Comparison of ENCODE assay signal across 14 cellular contexts in genomic region chr11:69587454-69588081, GRCh38. TPM values are rescaled to one million over a fixed set of nuclear protein-coding genes. Genes with fewer than 3 reads are reported as not detected.
DNase-seq lines count a peak whose midpoint lies in the region; ATAC-seq, FAIRE-seq and TF ChIP-seq lines count a peak whose summit lies in the region.
"Had no signal": no experiment of that assay in that cellular context is flagged by ENCODE, and none has a peak within 500 bp of the region (broad histone marks: within the 10 kb centered on the region; RNA-seq: fewer than 3 reads in every experiment).

No MANE protein-coding gene starts in this region.

- no peak overlapping the region; a peak in 1 of 7 replicates for H3K27ac Mint-ChIP-seq in H9
- H3K27ac Mint-ChIP-seq: activated naive CD8-positive, alpha-beta T cell treated with anti-CD3 and anti-CD28 coated beads, Interleukin-2, amount 10 ng/mL, durations not matched to agents 7 days and 5 days; effector memory CD8-positive, alpha-beta T cell; T-cell had no signal

- no peaks in the 10 kb centered on the region for H3K36me3 Mint-ChIP-seq in H9 (ENCODE audit: insufficient read depth in 1 of 3, low read depth in 3 of 3)
- H3K36me3 Mint-ChIP-seq: activated naive CD8-positive, alpha-beta T cell treated with anti-CD3 and anti-CD28 coated beads, Interleukin-2, amount 10 ng/mL, durations not matched to agents 7 days and 5 days; naive B cell; T-cell had no signal

- DNase-seq in H9 (no peak), SK-N-SH (no peak), fibroblast of pulmonary artery (ENCODE audit: low read depth) (peak; percentile 39), NCI-H2107 (lab: John Stamatoyannopoulos, UW) (no peak), GM12891 (ENCODE audit: insufficient read length, low spot score) (no peak)
- DNase-seq: activated naive CD8-positive, alpha-beta T cell treated with anti-CD3 and anti-CD28 coated beads, Interleukin-2, amount 10 ng/mL, durations not matched to agents 7 days and 5 days; effector memory CD8-positive, alpha-beta T cell; naive B cell; NCI-H1092 treated with DMSO at 0.1 percent for 48 hours; spleen; T-cell had no signal

- H3K4me2 ChIP-seq in H9 (ENCODE audit: insufficient read depth, insufficient read length, low read length), result no peak overlapping the region
- peak overlapping the region; percentile 58 for H3K4me2 ChIP-seq in SK-N-SH
- H3K4me2 ChIP-seq in skeletal muscle satellite cell (ENCODE audit: low read length), result peak overlapping the region; percentile 52

- POLR2A ChIA-PET in SK-N-SH (lab: Yijun Ruan, JAX), result no interaction called here

- H3T11ph ChIP-seq in H9 (ENCODE audit: low read length), result no peak overlapping the region

- H2BK15ac ChIP-seq in H9 (ENCODE audit: low read depth, low read length), result no peak overlapping the region

- no peaks in the 10 kb centered on the region for H3K4me1 Mint-ChIP-seq in H9
- H3K4me1 Mint-ChIP-seq: activated naive CD8-positive, alpha-beta T cell treated with anti-CD3 and anti-CD28 coated beads, Interleukin-2, amount 10 ng/mL, durations not matched to agents 7 days and 5 days; naive B cell; T-cell had no signal

- H2BK12ac ChIP-seq in H9 (ENCODE audit: insufficient read length, low read depth, low read length), result no peak overlapping the region

- no peaks in the 10 kb centered on the region; a peak in 1 of 5 replicates for H3K9me3 Mint-ChIP-seq in H9
- H3K9me3 Mint-ChIP-seq: activated naive CD8-positive, alpha-beta T cell treated with anti-CD3 and anti-CD28 coated beads, Interleukin-2, amount 10 ng/mL, durations not matched to agents 7 days and 5 days; effector memory CD8-positive, alpha-beta T cell; T-cell had no signal

- no peak overlapping the region for H4K91ac ChIP-seq in H9 (ENCODE audit: insufficient read length, low read depth, low read length)

- H3K27me3 ChIP-seq in H9 (ENCODE audit: insufficient read depth, low read length) (no peaks in the 10 kb centered on the region), SK-N-SH (ENCODE audit: insufficient read depth) (no peaks in the 10 kb centered on the region), skeletal muscle satellite cell (ENCODE audit: control insufficient read depth, insufficient read depth, low read length) (no peaks in the 10 kb centered on the region)
- H3K27me3 ChIP-seq: spleen had no signal

- no peaks in the 10 kb centered on the region for H4K20me1 ChIP-seq in H9 (ENCODE audit: control insufficient read depth, insufficient read depth, insufficient read length)
- no peaks in the 10 kb centered on the region for H4K20me1 ChIP-seq in SK-N-SH (ENCODE audit: insufficient read depth)

- H3K23me2 ChIP-seq in H9 (ENCODE audit: insufficient read length, low read depth, low read length, poor library complexity, severe bottlenecking), result no peaks in the 10 kb centered on the region

- no peak overlapping the region for H3K14ac ChIP-seq in H9 (ENCODE audit: insufficient read depth, low read length)

- no peak for TF ChIP-seq RAD21 in SK-N-SH (IDR thresholded peaks at IDR 0.05; ENCODE audit: low read length)

- no peak overlapping the region for H3K18ac ChIP-seq in H9 (ENCODE audit: insufficient read length, low read depth, low read length)

- H3K9me3 ChIP-seq in H9 (ENCODE audit: control insufficient read depth, low read depth, low read length) (no peaks in the 10 kb centered on the region), SK-N-SH (0 out of 2 replicates have a peak, but pooled peaks cover 3% of the 10 kb centered on the region), skeletal muscle satellite cell (replicated peaks; ENCODE audit: low read length) (no peaks in the 10 kb centered on the region)

- H3K27ac ChIP-seq in H9 (ENCODE audit: insufficient read length, low read depth, low read length), result no peak overlapping the region
- peak overlapping the region in 1 of 2 experiments; percentile 95; a peak in 2 of 4 replicates for H3K27ac ChIP-seq in SK-N-SH (ENCODE audit: low read depth in 2 of 2, low read length in 1 of 2)
- H3K27ac ChIP-seq: spleen had no signal

- H3K4me1 ChIP-seq in H9 (ENCODE audit: insufficient read depth, low read length) (no peaks in the 10 kb centered on the region), SK-N-SH (ENCODE audit: control insufficient read depth in 1 of 2, insufficient read depth in 2 of 2, low read depth in 1 of 2, low read length in 1 of 2) (peaks cover 0 to 19% of the 10 kb centered on the region in 2 experiments; a peak in 1 of 4 replicates), skeletal muscle satellite cell (ENCODE audit: control insufficient read depth, insufficient read depth, low read length) (peaks cover 19% of the 10 kb centered on the region)
- H3K4me1 ChIP-seq: spleen had no signal

- WGBS in H9 (ENCODE audit: extremely low coverage, insufficient read length, low lambda C conversion rate), result no CpG with 5 or more reads among the region's 5 CpGs
- WGBS in SK-N-SH (ENCODE audit: low lambda C conversion rate), result 71% methylated on average over 5 of the region's 5 CpGs

- no peaks in the 10 kb centered on the region for H3K9me2 ChIP-seq in SK-N-SH

- H3K4me3 ChIP-seq in SK-N-SH (ENCODE audit: low read depth in 2 of 2, low read length in 1 of 2), result peak overlapping the region in 1 of 2 experiments; percentile 13; a peak in 1 of 4 replicates
- no peak overlapping the region for H3K4me3 ChIP-seq in fibroblast of pulmonary artery (replicated peaks; ENCODE audit: low read depth, low read length)
- peak overlapping the region; percentile 6 for H3K4me3 ChIP-seq in skeletal muscle satellite cell (ENCODE audit: low read length)
- H3K4me3 ChIP-seq: spleen had no signal

- no peak overlapping the region for H4K8ac ChIP-seq in H9 (replicated peaks; ENCODE audit: insufficient read length, low read depth, low read length)

- no peak overlapping the region for H3K56ac ChIP-seq in H9 (ENCODE audit: insufficient read length, low read depth, low read length)

- peaks cover 5% of the 10 kb centered on the region for H3K27me3 Mint-ChIP-seq in H9 (ENCODE audit: low read depth)

- no peak for TF ChIP-seq POLR2A in GM12891 (IDR thresholded peaks at IDR 0.05; ENCODE audit: low read depth, low read length)

- H2AFZ ChIP-seq in H9 (ENCODE audit: low read length), result no peak overlapping the region
- H2AFZ ChIP-seq in SK-N-SH (ENCODE audit: low read depth), result no peak overlapping the region

- no peak overlapping the region for H3K4ac ChIP-seq in H9 (ENCODE audit: low read depth, low read length)

- H3F3A ChIP-seq in SK-N-SH (replicated peaks; ENCODE audit: insufficient read depth), result peaks cover 31% of the 10 kb centered on the region

- peaks cover 0 to 6% of the 10 kb centered on the region in 2 experiments for H3K36me3 ChIP-seq in SK-N-SH (replicated peaks in 1 of 2; ENCODE audit: control insufficient read depth in 1 of 2, insufficient read depth in 2 of 2, low read length in 1 of 2)
- H3K36me3 ChIP-seq in skeletal muscle satellite cell (ENCODE audit: insufficient read depth, low read length), result no peaks in the 10 kb centered on the region
- H3K36me3 ChIP-seq: spleen had no signal

- no peak overlapping the region for H2AK5ac ChIP-seq in H9 (ENCODE audit: insufficient read length, low read length)

- no peaks in the 10 kb centered on the region for H3K79me1 ChIP-seq in H9 (ENCODE audit: insufficient read depth, low read depth, low read length, poor library complexity, severe bottlenecking)

- no peak overlapping the region for H2BK5ac ChIP-seq in H9 (ENCODE audit: insufficient read length, low read length)

- H2BK20ac ChIP-seq in H9 (ENCODE audit: low read depth, low read length, poor library complexity, severe bottlenecking), result no peak overlapping the region

- CTCF ChIA-PET in SK-N-SH (lab: Yijun Ruan, JAX), result no interaction called here

- TF ChIP-seq EP300 in SK-N-SH (IDR thresholded peaks at IDR 0.05; ENCODE audit: borderline replicate concordance in 1 of 2, low read depth in 1 of 2, low read length in 1 of 2), result peak in 1 of 2 experiments; percentile 95; a peak in 2 of 4 replicates

- H3K9ac ChIP-seq in H9 (ENCODE audit: extremely low read depth, insufficient read length, low read length), result no peak overlapping the region
- peak overlapping the region; percentile 75 for H3K9ac ChIP-seq in SK-N-SH
- peak overlapping the region; percentile 72 for H3K9ac ChIP-seq in skeletal muscle satellite cell (ENCODE audit: low read depth, low read length)

- H4K5ac ChIP-seq in H9 (ENCODE audit: insufficient read length, low read depth, low read length), result no peak overlapping the region

- ATAC-seq in GM21360 (IDR thresholded peaks at IDR 0.05; ENCODE audit: unreplicated experiment), result no peak
- ATAC-seq: effector memory CD8-positive, alpha-beta T cell; T-cell had no signal

- H3K79me2 ChIP-seq in H9 (ENCODE audit: insufficient read depth, low read length), result no peaks in the 10 kb centered on the region
- H3K79me2 ChIP-seq in SK-N-SH (ENCODE audit: insufficient read depth), result no peaks in the 10 kb centered on the region

- no peak overlapping the region for H3K4me3 Mint-ChIP-seq in H9
- H3K4me3 Mint-ChIP-seq: activated naive CD8-positive, alpha-beta T cell treated with anti-CD3 and anti-CD28 coated beads, Interleukin-2, amount 10 ng/mL, durations not matched to agents 7 days and 5 days; effector memory CD8-positive, alpha-beta T cell; naive B cell; T-cell had no signal

- no peak overlapping the region for H2BK120ac ChIP-seq in H9 (ENCODE audit: low read depth, low read length, poor library complexity, severe bottlenecking)

- no peak overlapping the region for H3K23ac ChIP-seq in H9 (ENCODE audit: insufficient read length, low read depth, low read length)

- TF ChIP-seq CTCF in H9 (conservative IDR thresholded peaks at IDR 0.05) (0 out of 3 replicates have a peak, but pooled peaks have one; percentile 17), SK-N-SH (IDR thresholded peaks at IDR 0.05) (no peak), fibroblast of pulmonary artery (IDR thresholded peaks at IDR 0.05; ENCODE audit: low read length, missing control alignments) (no peak)

- no peak for FAIRE-seq in GM12891 (lab: Jason Lieb, UNC)
- FAIRE-seq: GM12892 had no signal

TF ChIP-seq in SK-N-SH, 30 proteins besides CTCF, POLR2A, EP300 and RAD21 (continues in another document):
- TF ChIP-seq POLR2AphosphoS5 (IDR thresholded peaks at IDR 0.05; ENCODE audit: low read depth, low read length), result peak; percentile 64; the same call in 1 of the 2 replicates

TF ChIP-seq in GM12891, 5 proteins besides CTCF, POLR2A, EP300 and RAD21:
- no peak for TF ChIP-seq TAF1 (IDR thresholded peaks at IDR 0.05; ENCODE audit: low read depth, low read length)
- TF ChIP-seq POU2F2 (IDR thresholded peaks at IDR 0.05; ENCODE audit: low read depth, low read length), result no peak
- TF ChIP-seq POLR2AphosphoS5 (IDR thresholded peaks at IDR 0.05; ENCODE audit: low read depth, low read length), result no peak
- TF ChIP-seq SPI1 (IDR thresholded peaks at IDR 0.05; ENCODE audit: low read depth, low read length), result no peak
- TF ChIP-seq PAX5 (IDR thresholded peaks at IDR 0.05; ENCODE audit: insufficient read depth, low read length, severe bottlenecking), result no peak
TF ChIP-seq in GM12891: peak in this region for 0.

RNA-seq across cellular contexts. Expression of gene CCND1, which starts 53.4 kb away (rescaled TPM):
- total RNA-seq in H9 (2021), result 372 and 399 TPM in 2 replicates
- 242 and 285 TPM in 2 replicates for polyA plus RNA-seq in SK-N-SH (2012; rRNA removed)
- 196 and 213 TPM in 2 replicates for polyA plus RNA-seq in SK-N-SH (2012; cell fraction: cytosol; rRNA removed)
- polyA plus RNA-seq in SK-N-SH (2012; cell fraction: nucleus; rRNA removed), result 319 and 430 TPM in 2 replicates
- 480 and 562 TPM in 2 replicates for total RNA-seq in skeletal muscle satellite cell (2012; rRNA removed)
- polyA plus RNA-seq in GM12891 (2012; ENCODE audit: low read depth, missing spikeins), result 8.9 TPM
